In the genomic region with DNA sequence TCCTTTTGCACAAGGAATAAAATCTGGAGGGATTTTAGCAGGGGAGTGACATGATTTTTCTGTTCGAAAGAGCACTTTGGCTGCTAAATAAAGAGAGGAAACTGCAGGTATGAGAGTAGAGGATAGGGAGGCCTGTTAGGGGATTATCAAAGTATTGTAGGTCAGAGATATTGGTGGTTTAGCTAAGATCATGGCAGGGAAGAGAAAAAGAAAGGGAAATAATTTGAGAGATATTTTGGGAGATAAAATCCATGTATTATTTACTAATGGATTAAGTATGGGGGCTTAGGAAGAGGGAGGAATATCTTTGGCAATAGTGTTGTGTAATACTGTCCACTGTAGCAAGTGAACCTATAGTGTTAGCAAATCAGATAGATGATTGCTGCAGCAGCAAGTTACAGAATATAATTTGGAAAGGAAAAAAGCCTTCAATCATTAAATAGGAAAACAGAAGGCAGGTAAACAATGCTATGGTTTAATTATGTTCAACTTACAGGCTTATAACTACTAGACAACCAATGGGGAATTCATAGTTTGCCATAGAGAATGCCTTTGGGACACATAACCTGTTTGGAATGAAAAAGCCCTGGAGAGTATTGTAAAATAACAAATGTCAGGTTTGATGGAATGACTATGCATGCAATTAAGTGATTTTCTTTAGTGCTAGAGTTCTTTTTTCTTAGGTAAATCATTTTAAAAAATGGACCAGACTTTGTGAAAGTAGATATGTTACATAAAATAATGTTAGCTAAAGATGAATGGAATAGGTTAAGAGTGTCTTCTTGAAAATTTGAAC, we compare ENCODE assay signal across 2 cellular contexts.
TF ChIP-seq lines count a peak whose summit lies in the region.

No MANE protein-coding gene starts in this region.

TF ChIP-seq in IMR-90, 13 proteins besides CTCF, POLR2A, EP300 and RAD21:
- no peak for TF ChIP-seq MAZ (IDR thresholded peaks at IDR 0.05; ENCODE audit: borderline replicate concordance, low read depth, low read length)
- no peak for TF ChIP-seq SMC3 (IDR thresholded peaks at IDR 0.05; ENCODE audit: low read depth, low read length)
- TF ChIP-seq FOS (IDR thresholded peaks at IDR 0.05; ENCODE audit: low read depth, low read length) = no peak
- TF ChIP-seq ELK1 (IDR thresholded peaks at IDR 0.05; ENCODE audit: borderline replicate concordance, low read depth, low read length) = no peak
- TF ChIP-seq CEBPB (IDR thresholded peaks at IDR 0.05; ENCODE audit: low read depth, low read length) = peak; percentile 82
- TF ChIP-seq CHD1 (IDR thresholded peaks at IDR 0.05; ENCODE audit: low read depth, low read length) = no peak
- TF ChIP-seq RCOR1 (IDR thresholded peaks at IDR 0.05; ENCODE audit: insufficient replicate concordance, low read length) = no peak
- no peak for TF ChIP-seq MAFK (IDR thresholded peaks at IDR 0.05; ENCODE audit: low read depth, low read length)

TF ChIP-seq in GM12878, 131 proteins besides CTCF, POLR2A, EP300 and RAD21:
- no peak for TF ChIP-seq ZNF687 (IDR thresholded peaks at IDR 0.05)
- no peak for TF ChIP-seq ATF7 (IDR thresholded peaks at IDR 0.05; ENCODE audit: low read depth)
- TF ChIP-seq, protein P1, sequence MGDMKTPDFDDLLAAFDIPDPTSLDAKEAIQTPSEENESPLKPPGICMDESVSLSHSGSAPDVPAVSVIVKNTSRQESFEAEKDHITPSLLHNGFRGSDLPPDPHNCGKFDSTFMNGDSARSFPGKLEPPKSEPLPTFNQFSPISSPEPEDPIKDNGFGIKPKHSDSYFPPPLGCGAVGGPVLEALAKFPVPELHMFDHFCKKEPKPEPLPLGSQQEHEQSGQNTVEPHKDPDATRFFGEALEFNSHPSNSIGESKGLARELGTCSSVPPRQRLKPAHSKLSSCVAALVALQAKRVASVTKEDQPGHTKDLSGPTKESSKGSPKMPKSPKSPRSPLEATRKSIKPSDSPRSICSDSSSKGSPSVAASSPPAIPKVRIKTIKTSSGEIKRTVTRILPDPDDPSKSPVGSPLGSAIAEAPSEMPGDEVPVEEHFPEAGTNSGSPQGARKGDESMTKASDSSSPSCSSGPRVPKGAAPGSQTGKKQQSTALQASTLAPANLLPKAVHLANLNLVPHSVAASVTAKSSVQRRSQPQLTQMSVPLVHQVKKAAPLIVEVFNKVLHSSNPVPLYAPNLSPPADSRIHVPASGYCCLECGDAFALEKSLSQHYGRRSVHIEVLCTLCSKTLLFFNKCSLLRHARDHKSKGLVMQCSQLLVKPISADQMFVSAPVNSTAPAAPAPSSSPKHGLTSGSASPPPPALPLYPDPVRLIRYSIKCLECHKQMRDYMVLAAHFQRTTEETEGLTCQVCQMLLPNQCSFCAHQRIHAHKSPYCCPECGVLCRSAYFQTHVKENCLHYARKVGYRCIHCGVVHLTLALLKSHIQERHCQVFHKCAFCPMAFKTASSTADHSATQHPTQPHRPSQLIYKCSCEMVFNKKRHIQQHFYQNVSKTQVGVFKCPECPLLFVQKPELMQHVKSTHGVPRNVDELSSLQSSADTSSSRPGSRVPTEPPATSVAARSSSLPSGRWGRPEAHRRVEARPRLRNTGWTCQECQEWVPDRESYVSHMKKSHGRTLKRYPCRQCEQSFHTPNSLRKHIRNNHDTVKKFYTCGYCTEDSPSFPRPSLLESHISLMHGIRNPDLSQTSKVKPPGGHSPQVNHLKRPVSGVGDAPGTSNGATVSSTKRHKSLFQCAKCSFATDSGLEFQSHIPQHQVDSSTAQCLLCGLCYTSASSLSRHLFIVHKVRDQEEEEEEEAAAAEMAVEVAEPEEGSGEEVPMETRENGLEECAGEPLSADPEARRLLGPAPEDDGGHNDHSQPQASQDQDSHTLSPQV (IDR thresholded peaks at IDR 0.05) = no peak
- TF ChIP-seq BHLHE40 (IDR thresholded peaks at IDR 0.05; ENCODE audit: borderline replicate concordance in 1 of 2, low read depth in 2 of 2, low read length in 1 of 2) = no peak
- TF ChIP-seq BCL3 (IDR thresholded peaks at IDR 0.05; ENCODE audit: borderline replicate concordance, insufficient read depth, low read depth, low read length, poor library complexity, severe bottlenecking) = no peak
- TF ChIP-seq GATAD2B (conservative IDR thresholded peaks at IDR 0.05; ENCODE audit: low read depth) = no peak
- no peak for TF ChIP-seq MEF2B (IDR thresholded peaks at IDR 0.05; ENCODE audit: partially characterized antibody, poor library complexity, severe bottlenecking)
- no peak for TF ChIP-seq TCF7 (IDR thresholded peaks at IDR 0.05; ENCODE audit: borderline replicate concordance)
- TF ChIP-seq ZNF217 (IDR thresholded peaks at IDR 0.05) = no peak
- no peak for TF ChIP-seq ASH2L (IDR thresholded peaks at IDR 0.05; ENCODE audit: borderline replicate concordance, low read depth)
- no peak for TF ChIP-seq HDAC2 (IDR thresholded peaks at IDR 0.05)
- TF ChIP-seq NFYA (IDR thresholded peaks at IDR 0.05; ENCODE audit: borderline replicate concordance, low read depth, low read length) = no peak
- TF ChIP-seq CREM (IDR thresholded peaks at IDR 0.05; ENCODE audit: low read depth) = no peak
- TF ChIP-seq EGR1 (IDR thresholded peaks at IDR 0.05; ENCODE audit: borderline replicate concordance in 1 of 2, low read depth in 2 of 2, low read length in 2 of 2) = no peak
- TF ChIP-seq CHD4 (IDR thresholded peaks at IDR 0.05) = no peak
- no peak for TF ChIP-seq SRF (IDR thresholded peaks at IDR 0.05; ENCODE audit: low read depth in 2 of 2, low read length in 2 of 2)
- TF ChIP-seq ZNF622 (IDR thresholded peaks at IDR 0.05) = no peak
